In genomic region chr10:15168781-15169554, GRCh38 we compare ENCODE assay signal across 8 cellular contexts. TPM values are rescaled to one million over a fixed set of nuclear protein-coding genes. Genes with fewer than 3 reads are reported as not detected.
DNase-seq lines count a peak whose midpoint lies in the region; ATAC-seq and TF ChIP-seq lines count a peak whose summit lies in the region.

No MANE protein-coding gene starts in this region.

- H3K27me3 ChIP-seq in AG04450 (ENCODE audit: control insufficient read depth, insufficient read depth, low read length): no peaks in the 10 kb centered on the region

- CTCF ChIA-PET in AG04450 (lab: Charles Lee): interaction anchor here (0.6 to 1.7 kb wide), 22 partner anchors 12 to 461 kb away, joined by 3 to 6 read pairs (median 4); partner anchors contain the start of gene FAM171A1

- in situ Hi-C loops in GM18951 (cut with MboI; ENCODE audit: low sequenced_read_pairs, unreplicated experiment): no loop called here

- TF ChIP-seq CTCF in AG04450 (IDR thresholded peaks at IDR 0.05; ENCODE audit: low read depth, low read length): no peak

- H3K27ac ChIP-seq in AG04450 (ENCODE audit: low read depth, low read length): no peak overlapping the region

- no peaks in the 10 kb centered on the region; the same call in 1 of the 2 replicates for H3K9me3 ChIP-seq in AG04450 (ENCODE audit: control insufficient read depth, insufficient read depth, low read length)

- POLR2A ChIA-PET in AG04450 (lab: Yijun Ruan, JAX): interaction anchor here (0.6 to 1.4 kb wide), 7 partner anchors 13 to 209 kb away, joined by 3 to 7 read pairs (median 4); no protein-coding TSS in a partner anchor

- peak; percentile 95 for DNase-seq in AG04450 (ENCODE audit: low read depth, low spot score)
- DNase-seq in NCI-H345 treated with DMSO at 0.1 percent for 48 hours (lab: John Stamatoyannopoulos, UW; ENCODE audit: unreplicated experiment): peak; percentile 54
- DNase-seq in activated CD4-positive, alpha-beta T cell treated with anti-CD3 and anti-CD28 coated beads for 4 hours: peak; percentile 97 to 99
- peak; percentile 98 for DNase-seq in cerebellum (ENCODE audit: low spot score)
- peak; percentile 93 for DNase-seq in kidney tubule cell (ENCODE audit: low spot score)
- DNase-seq in stimulated activated CD4-positive, alpha-beta T cell treated with anti-CD3 and anti-CD28 coated beads, Interleukin-1b, Interleukin-23, amount 100 ng/mL, for 24 hours (ENCODE audit: low read depth in 4 of 4, low spot score in 1 of 4): peak; percentile 93 to 99 (median 96)

- H3K4me3 ChIP-seq in AG04450 (ENCODE audit: low read depth, low read length): 0 out of 2 replicates have a peak overlapping the region, but pooled peaks have one; percentile 10

- ATAC-seq in HG03159 (IDR thresholded peaks at IDR 0.05; ENCODE audit: unreplicated experiment): peak; percentile 38

- TF ChIP-seq POLR2A in GM18951 (IDR thresholded peaks at IDR 0.05; ENCODE audit: extremely low read depth, insufficient read depth, insufficient read length): peak; percentile 17

RNA-seq across cellular contexts. Expression of gene NMT2, which starts 0.5 kb away (rescaled TPM):
- polyA plus RNA-seq in AG04450 (2011; rRNA removed): 36.3 and 38.2 TPM in 2 replicates
- polyA minus RNA-seq in AG04450 (2011; rRNA and poly(A)+ RNA removed): 15.5 and 19.3 TPM in 2 replicates
- 35.0 TPM for total RNA-seq in cerebellum
